ENCODE assay signal across 8 cellular contexts in genomic region chr3:197665142-197665491, GRCh38.
A peak's percentile ranks its signal among the peaks of the same experiment; 100 is the strongest.
DNase-seq lines count a peak whose midpoint lies in the region; ATAC-seq and TF ChIP-seq lines count a peak whose summit lies in the region.
"Not testable (repeated sequence)": the region's sequence is repeated elsewhere in the genome, so short reads cannot be mapped to it uniquely, and the experiment has no call there.

No MANE protein-coding gene starts in this region.

- not testable (repeated sequence) for H3K9me3 Mint-ChIP-seq in activated T-helper 2 cell treated with anti-CD3 and anti-CD28 coated beads, Interferon-gamma antibody, Interleukin-2, Interleukin-4, amounts not matched to agents 10 μg/mL and 5 μg/mL and 100 μg/mL, durations not matched to agents 14 hours and 24 hours and 36 hours; natural killer cell

- TF ChIP-seq POLR2A in esophagus squamous epithelium (IDR thresholded peaks at IDR 0.05); uterus (IDR thresholded peaks at IDR 0.05): not testable (repeated sequence)

- H3K36me3 ChIP-seq in KMS-11 (ENCODE audit: insufficient read depth); esophagus squamous epithelium; uterus: not testable (repeated sequence)

- not testable (repeated sequence) for H3K36me3 Mint-ChIP-seq in activated T-helper 2 cell treated with anti-CD3 and anti-CD28 coated beads, Interferon-gamma antibody, Interleukin-2, Interleukin-4, amounts not matched to agents 10 μg/mL and 5 μg/mL and 100 μg/mL, durations not matched to agents 14 hours and 24 hours and 36 hours (ENCODE audit: low read depth); natural killer cell

- peak overlapping the region; percentile 62; the same call in 1 of the 2 replicates for H3K9ac ChIP-seq in KMS-11

- not testable (repeated sequence) for H3K4me3 ChIP-seq in KMS-11 (IDR thresholded peaks at IDR 0.05; ENCODE audit: insufficient read depth, low read depth, low read length)
- H3K4me3 ChIP-seq in esophagus squamous epithelium, result peak overlapping the region in 3 of 4 donors; percentile 34 to 57 (median 39)
- peak overlapping the region; percentile 17 to 21 for H3K4me3 ChIP-seq in uterus

- peak overlapping the region; percentile 61 for H3K4me2 ChIP-seq in KMS-11

- not testable (repeated sequence) for H3K4me1 ChIP-seq in KMS-11 (ENCODE audit: low read depth, poor library complexity, severe bottlenecking); esophagus squamous epithelium; uterus

- no CpG with 5 or more reads among the region's 32 CpGs for WGBS in esophagus squamous epithelium, 2 donors

- H3K4me3 Mint-ChIP-seq in activated T-helper 2 cell treated with anti-CD3 and anti-CD28 coated beads, Interferon-gamma antibody, Interleukin-2, Interleukin-4, amounts not matched to agents 10 μg/mL and 5 μg/mL and 100 μg/mL, durations not matched to agents 14 hours and 24 hours and 36 hours (ENCODE audit: low read depth), result peak overlapping the region; percentile 52
- H3K4me3 Mint-ChIP-seq in natural killer cell, result not testable (repeated sequence)

- not testable (repeated sequence) for H3K27me3 Mint-ChIP-seq in activated T-helper 2 cell treated with anti-CD3 and anti-CD28 coated beads, Interferon-gamma antibody, Interleukin-2, Interleukin-4, amounts not matched to agents 10 μg/mL and 5 μg/mL and 100 μg/mL, durations not matched to agents 14 hours and 24 hours and 36 hours (ENCODE audit: low read depth); natural killer cell (ENCODE audit: low read depth in 2 of 2)

- peaks cover 11% of the 10 kb centered on the region for H3K4me1 Mint-ChIP-seq in activated T-helper 2 cell treated with anti-CD3 and anti-CD28 coated beads, Interferon-gamma antibody, Interleukin-2, Interleukin-4, amounts not matched to agents 10 μg/mL and 5 μg/mL and 100 μg/mL, durations not matched to agents 14 hours and 24 hours and 36 hours (ENCODE audit: low read depth)
- not testable (repeated sequence) for H3K4me1 Mint-ChIP-seq in natural killer cell

- H3K27ac ChIP-seq in KMS-11, esophagus squamous epithelium, uterus: not testable (repeated sequence)

- DNase-seq in activated T-helper 2 cell treated with anti-CD3 and anti-CD28 coated beads, Interferon-gamma antibody, Interleukin-2, Interleukin-4, amounts not matched to agents 10 μg/mL and 5 μg/mL and 100 μg/mL, durations not matched to agents 14 hours and 24 hours and 36 hours (ENCODE audit: low spot score); esophagus squamous epithelium (lab: John Stamatoyannopoulos, UW); natural killer cell; uterus: not testable (repeated sequence)

- H3K9me3 ChIP-seq in esophagus squamous epithelium, uterus: not testable (repeated sequence)

- not testable (repeated sequence) for H4K20me1 ChIP-seq in KMS-11 (ENCODE audit: insufficient read depth)

- H3K27ac Mint-ChIP-seq in activated T-helper 2 cell treated with anti-CD3 and anti-CD28 coated beads, Interferon-gamma antibody, Interleukin-2, Interleukin-4, amounts not matched to agents 10 μg/mL and 5 μg/mL and 100 μg/mL, durations not matched to agents 14 hours and 24 hours and 36 hours; natural killer cell: not testable (repeated sequence)

- not testable (repeated sequence) for H3K79me2 ChIP-seq in KMS-11 (ENCODE audit: insufficient read depth, low read depth)

- H3K27me3 ChIP-seq in KMS-11 (ENCODE audit: insufficient read depth, low read depth); esophagus squamous epithelium; uterus: not testable (repeated sequence)

- intact Hi-C loops in activated T-helper 2 cell treated with anti-CD3 and anti-CD28 coated beads, Interferon-gamma antibody, Interleukin-2, Interleukin-4, amounts not matched to agents 10 μg/mL and 5 μg/mL and 100 μg/mL, durations not matched to agents 14 hours and 24 hours and 36 hours (cut with micrococcal nuclease); esophagus squamous epithelium (cut with DNase I); natural killer cell (cut with micrococcal nuclease); uterus (cut with DNase I; ENCODE audit: low total_unique reads): not testable (repeated sequence)

- ATAC-seq in GM18502 (IDR thresholded peaks at IDR 0.05; ENCODE audit: poor library complexity, unreplicated experiment) (peak; percentile 88), GM21515 (IDR thresholded peaks at IDR 0.05; ENCODE audit: unreplicated experiment) (peak; percentile 85), HG03025 (IDR thresholded peaks at IDR 0.05; ENCODE audit: low FRiP score, unreplicated experiment) (peak; percentile 90), natural killer cell (peak; percentile 94 to 98 (median 98))

- H2AFZ ChIP-seq in KMS-11 (ENCODE audit: low read depth), result peak overlapping the region; percentile 90

- not testable (repeated sequence) for TF ChIP-seq CTCF in KMS-11 (conservative IDR thresholded peaks at IDR 0.05; ENCODE audit: low read depth, low read length); esophagus squamous epithelium (IDR thresholded peaks at IDR 0.05); natural killer cell (IDR thresholded peaks at IDR 0.05); uterus (IDR thresholded peaks at IDR 0.05)
